In genomic region chr15:90402230-90402629, GRCh38 we compare ENCODE assay signal across 8 cellular contexts. TPM values are rescaled to one million over a fixed set of nuclear protein-coding genes. Genes with fewer than 3 reads are reported as not detected.
DNase-seq lines count a peak whose midpoint lies in the region; ATAC-seq, FAIRE-seq and TF ChIP-seq lines count a peak whose summit lies in the region.

No MANE protein-coding gene starts in this region.

- FAIRE-seq in GM12891 (lab: Jason Lieb, UNC): no peak

- H2AFZ ChIP-seq in trophoblast cell (ENCODE audit: insufficient read depth, low read length, poor library complexity): no peak overlapping the region

- H3K79me2 ChIP-seq in trophoblast cell (ENCODE audit: control insufficient read depth, insufficient read depth, low read length, poor library complexity): peaks cover 17% of the 10 kb centered on the region

- TF ChIP-seq POLR2A in GM12891 (IDR thresholded peaks at IDR 0.05; ENCODE audit: low read depth, low read length): no peak

- no peak overlapping the region for H2BK5ac ChIP-seq in trophoblast cell (ENCODE audit: low read depth, low read length, poor library complexity)

- no peak overlapping the region for H3K4me2 ChIP-seq in trophoblast cell (ENCODE audit: low read length)

- no peak overlapping the region for H4K8ac ChIP-seq in trophoblast cell (ENCODE audit: low read depth, low read length)

- H3K14ac ChIP-seq in trophoblast cell (ENCODE audit: low read length): no peak overlapping the region

- no peak overlapping the region for H3K9ac ChIP-seq in trophoblast cell (ENCODE audit: low read length)

- peak overlapping the region; percentile 51 for H3K27ac ChIP-seq in trophoblast cell (ENCODE audit: low read depth, low read length)

- no peak for TF ChIP-seq CTCF in AG09309 (IDR thresholded peaks at IDR 0.05; ENCODE audit: control insufficient read depth, insufficient read depth, low read depth, low read length, missing control alignments)
- TF ChIP-seq CTCF in fibroblast of mammary gland (conservative IDR thresholded peaks at IDR 0.05; ENCODE audit: control insufficient read depth, insufficient read depth, low read depth, low read length): no peak

- H3K36me3 Mint-ChIP-seq in T-helper 17 cell (ENCODE audit: low read depth): peaks cover 4% of the 10 kb centered on the region

- H3K27me3 ChIP-seq in trophoblast cell (ENCODE audit: insufficient read depth, low read length): no peaks in the 10 kb centered on the region

- peaks cover 0 to 8% of the 10 kb centered on the region in 2 experiments for H3K36me3 ChIP-seq in trophoblast cell (ENCODE audit: control insufficient read depth in 1 of 2, insufficient read depth in 2 of 2, low read length in 2 of 2)

- no peak overlapping the region for H4K91ac ChIP-seq in trophoblast cell (ENCODE audit: low read depth, low read length)

- DNase-seq in AG09309 (ENCODE audit: low read depth) (peak; percentile 74), HT-29 (ENCODE audit: low spot score) (peak; percentile 61), T-helper 17 cell (no peak), fibroblast of mammary gland (ENCODE audit: low read depth) (peak; percentile 86), trophoblast cell (peak; percentile 43 to 71), GM12891 (ENCODE audit: insufficient read length, low spot score) (no peak)
- no peak for DNase-seq in stimulated activated CD4-positive, alpha-beta T cell treated with anti-CD3 and anti-CD28 coated beads, Interleukin-2, amount 100 ng/mL, for 48 hours
- no peak for DNase-seq in stimulated activated CD4-positive, alpha-beta T cell treated with anti-CD3 and anti-CD28 coated beads, Interleukin-12 subunit alpha, Interleukin-12 subunit beta, amount 100 ng/mL, for 4 hours

- ATAC-seq in T-helper 17 cell: no peak

- H2AK5ac ChIP-seq in trophoblast cell (ENCODE audit: low read length): no peak overlapping the region

- H4K12ac ChIP-seq in trophoblast cell (ENCODE audit: low read depth, low read length): no peak overlapping the region

- no peaks in the 10 kb centered on the region for H3K27me3 Mint-ChIP-seq in T-helper 17 cell

- H3K27ac Mint-ChIP-seq in T-helper 17 cell: peak overlapping the region; percentile 100

- peak overlapping the region; percentile 96 for H3K4ac ChIP-seq in trophoblast cell (ENCODE audit: low read depth, low read length)

- H3K4me1 ChIP-seq in trophoblast cell (ENCODE audit: control insufficient read depth in 1 of 2, insufficient read depth in 2 of 2, low read length in 2 of 2): peaks cover 4 to 17% of the 10 kb centered on the region in 2 experiments

- H2BK12ac ChIP-seq in trophoblast cell (ENCODE audit: low read length): no peak overlapping the region

- H3K4me1 Mint-ChIP-seq in T-helper 17 cell: peaks cover 45% of the 10 kb centered on the region

- H3K4me3 Mint-ChIP-seq in T-helper 17 cell: peak overlapping the region; percentile 72

- H3K9me3 ChIP-seq in T-helper 17 cell (ENCODE audit: control insufficient read depth, low read length, poor library complexity, severe bottlenecking) (no peaks in the 10 kb centered on the region), trophoblast cell (ENCODE audit: insufficient read depth, low read depth, low read length) (no peaks in the 10 kb centered on the region)

- H3K4me3 ChIP-seq in AG09309 (ENCODE audit: control insufficient read depth, low read depth, low read length): no peak overlapping the region
- no peak overlapping the region for H3K4me3 ChIP-seq in fibroblast of mammary gland (ENCODE audit: control insufficient read depth, low read depth, low read length)
- no peak overlapping the region for H3K4me3 ChIP-seq in trophoblast cell (ENCODE audit: low read depth, low read length)

- H3K79me1 ChIP-seq in trophoblast cell (ENCODE audit: low read length): peaks cover 7% of the 10 kb centered on the region

- H3K18ac ChIP-seq in trophoblast cell (ENCODE audit: low read length): no peak overlapping the region

- H2BK120ac ChIP-seq in trophoblast cell (ENCODE audit: insufficient read depth, low read length, poor library complexity): no peak overlapping the region

- no peak overlapping the region for H3K23ac ChIP-seq in trophoblast cell (ENCODE audit: low read length)

TF ChIP-seq in GM12891, 5 proteins besides CTCF, POLR2A, EP300 and RAD21:
- TF ChIP-seq SPI1 (IDR thresholded peaks at IDR 0.05; ENCODE audit: low read depth, low read length) (no peak), POLR2AphosphoS5 (IDR thresholded peaks at IDR 0.05; ENCODE audit: low read depth, low read length) (no peak), TAF1 (IDR thresholded peaks at IDR 0.05; ENCODE audit: low read depth, low read length) (no peak), PAX5 (IDR thresholded peaks at IDR 0.05; ENCODE audit: insufficient read depth, low read length, severe bottlenecking) (no peak), POU2F2 (IDR thresholded peaks at IDR 0.05; ENCODE audit: low read depth, low read length) (no peak)

RNA-seq across cellular contexts. Expression of gene IQGAP1, which starts 14.2 kb away (rescaled TPM):
- total RNA-seq in HT-29 (2014; rRNA removed; shearing (Covaris generic)): 100 and 111 TPM in 2 replicates
- total RNA-seq in T-helper 17 cell: 100 to 1,000 TPM; 131 to 157 TPM
- polyA plus RNA-seq in trophoblast cell (2013): 301 and 302 TPM in 2 replicates
- 73.8 TPM for polyA plus RNA-seq in GM12891 (2012; ENCODE audit: low read depth, missing spikeins)

RNA-seq across cellular contexts. Expression of gene ZNF774, which starts 50.1 kb away (rescaled TPM):
- 1.2 and 2.5 TPM in 2 replicates for total RNA-seq in HT-29 (2014; rRNA removed; shearing (Covaris generic))
- under 1 TPM in 1 of 2 donors, not detected in 1; 0.15 TPM for total RNA-seq in T-helper 17 cell
- polyA plus RNA-seq in trophoblast cell (2013): 1.9 and 2.3 TPM in 2 replicates
- 0.55 TPM for polyA plus RNA-seq in GM12891 (2012; ENCODE audit: low read depth, missing spikeins)

Comparison
In these comparisons a context has a peak if more than half of its experiments do, and no peak if none do; other contexts are left out.
1. DNase-seq: peak in AG09309 (single experiment), HT-29 (single experiment), fibroblast of mammary gland (single experiment) and trophoblast cell (2 of 2); none in T-helper 17 cell (0 of 3), GM12891 (single experiment), stimulated activated CD4-positive, alpha-beta T cell treated with anti-CD3 and anti-CD28 coated beads, Interleukin-2, amount 100 ng/mL, for 48 hours (0 of 2) and stimulated activated CD4-positive, alpha-beta T cell treated with anti-CD3 and anti-CD28 coated beads, Interleukin-12 subunit alpha, Interleukin-12 subunit beta, amount 100 ng/mL, for 4 hours (single experiment).